15 cellular contexts compared by ENCODE assay signal in genomic region chr19:50551713-50552187, GRCh38. TPM values are rescaled to one million over a fixed set of nuclear protein-coding genes. Genes with fewer than 3 reads are reported as not detected.
DNase-seq lines count a peak whose midpoint lies in the region; ATAC-seq, FAIRE-seq and TF ChIP-seq lines count a peak whose summit lies in the region.
"Had no signal": no experiment of that assay in that cellular context is flagged by ENCODE, and none has a peak within 500 bp of the region (broad histone marks: within the 10 kb centered on the region; RNA-seq: fewer than 3 reads in every experiment).

No MANE protein-coding gene starts in this region.

- no peak overlapping the region for H3K4me2 ChIP-seq in mesenchymal stem cell (ENCODE audit: low read length, poor library complexity, severe bottlenecking)

- no peak for FAIRE-seq in small intestine (lab: Jason Lieb, UNC)

- H2BK12ac ChIP-seq in mesenchymal stem cell (ENCODE audit: low read length in 2 of 2) = no peak overlapping the region

- no peak overlapping the region for H3K23ac ChIP-seq in mesenchymal stem cell (ENCODE audit: low read length in 2 of 2)

- H2AFZ ChIP-seq in mesenchymal stem cell (ENCODE audit: low read depth, low read length) = no peak overlapping the region

- POLR2A ChIA-PET in WTC11 (lab: Charles Lee) = no interaction called here

- no peak overlapping the region for H4K8ac ChIP-seq in mesenchymal stem cell (ENCODE audit: low read length)

- H3K4me1 ChIP-seq in ES-I3 (ENCODE audit: insufficient read depth, low read length) (peaks cover 9% of the 10 kb centered on the region; the same call in 1 of the 2 replicates), small intestine (ENCODE audit: control insufficient read depth in 2 of 2, insufficient read depth in 1 of 2, low read depth in 1 of 2, low read length in 1 of 2) (peaks cover 0 to 2% of the 10 kb centered on the region in 2 donors), mesenchymal stem cell (ENCODE audit: control insufficient read depth, insufficient read depth, low read depth, low read length) (no peaks in the 10 kb centered on the region)

- no peak overlapping the region for H2BK5ac ChIP-seq in mesenchymal stem cell (ENCODE audit: low read depth, low read length, poor library complexity, severe bottlenecking)

- no peak for TF ChIP-seq CTCF in WTC11 (IDR thresholded peaks at IDR 0.05)

- H3K27ac Mint-ChIP-seq in WTC11 = no peak overlapping the region
- H3K27ac Mint-ChIP-seq: activated T-helper 17 cell treated with anti-CD3 and anti-CD28 coated beads, Interleukin-2, amount 50 U/mL, for 72 hours; CD4-positive, CD25-positive, alpha-beta regulatory T cell; memory B cell had no signal

- H3K4me3 Mint-ChIP-seq in WTC11 = peak overlapping the region; percentile 91
- H3K4me3 Mint-ChIP-seq: activated T-helper 17 cell treated with anti-CD3 and anti-CD28 coated beads, Interleukin-2, amount 50 U/mL, for 72 hours; CD4-positive, CD25-positive, alpha-beta regulatory T cell; memory B cell had no signal

- H3K27ac ChIP-seq in small intestine (ENCODE audit: low read depth in 1 of 2, low read length in 1 of 2) = no peak overlapping the region
- H3K27ac ChIP-seq in mesenchymal stem cell (ENCODE audit: low read length, poor library complexity, severe bottlenecking) = no peak overlapping the region
- H3K27ac ChIP-seq: right lobe of liver had no signal

- H3K4ac ChIP-seq in mesenchymal stem cell (ENCODE audit: low read depth in 1 of 2, low read length in 2 of 2) = no peak overlapping the region

- CTCF ChIA-PET in WTC11 (lab: Charles Lee) = interaction anchor here (1.7 kb wide), 1 partner anchor 14 kb away, joined by 10 read pairs; no protein-coding TSS in a partner anchor

- H2AK5ac ChIP-seq in mesenchymal stem cell (ENCODE audit: low read length, severe bottlenecking) = no peak overlapping the region

- H3K27me3 Mint-ChIP-seq in WTC11 (ENCODE audit: low read depth) = peaks cover 62% of the 10 kb centered on the region

- H4K91ac ChIP-seq in mesenchymal stem cell (ENCODE audit: low read length) = no peak overlapping the region

- H3K9me3 Mint-ChIP-seq in WTC11 = no peaks in the 10 kb centered on the region
- H3K9me3 Mint-ChIP-seq: activated T-helper 17 cell treated with anti-CD3 and anti-CD28 coated beads, Interleukin-2, amount 50 U/mL, for 72 hours; memory B cell had no signal

- intact Hi-C loops in head of caudate nucleus (cut with DNase I) = no loop called here

- no peak for ATAC-seq in WTC11
- no peak for ATAC-seq in HG03565 (IDR thresholded peaks at IDR 0.05; ENCODE audit: unreplicated experiment)
- ATAC-seq: activated T-helper 17 cell treated with anti-CD3 and anti-CD28 coated beads, Interleukin-2, amount 50 U/mL, for 72 hours; right lobe of liver had no signal

- no peak overlapping the region for H2BK120ac ChIP-seq in mesenchymal stem cell (ENCODE audit: low read depth, low read length)

- no peak overlapping the region for H2BK15ac ChIP-seq in mesenchymal stem cell (ENCODE audit: low read depth, poor library complexity, severe bottlenecking)

- H3K18ac ChIP-seq in mesenchymal stem cell (ENCODE audit: low read depth in 1 of 2, low read length in 2 of 2) = no peak overlapping the region

- 1 to 3% (median 2%) methylated on average over 20 to 23 of the region's 23 CpGs for WGBS in small intestine, 3 donors
- WGBS in mesenchymal stem cell = 65% methylated on average over 22 of the region's 23 CpGs

- H3K36me3 Mint-ChIP-seq in WTC11 = no peaks in the 10 kb centered on the region
- H3K36me3 Mint-ChIP-seq: CD4-positive, CD25-positive, alpha-beta regulatory T cell had no signal

- H3K14ac ChIP-seq in mesenchymal stem cell (ENCODE audit: low read length in 2 of 2) = no peak overlapping the region

- H3K79me1 ChIP-seq in mesenchymal stem cell (replicated peaks; ENCODE audit: low read length, poor library complexity, severe bottlenecking) = no peaks in the 10 kb centered on the region

- H3K27me3 ChIP-seq in small intestine (ENCODE audit: control insufficient read depth in 2 of 2, insufficient read depth in 2 of 2, low read length in 2 of 2) = peaks cover 0 to 10% of the 10 kb centered on the region in 2 donors
- H3K27me3 ChIP-seq in mesenchymal stem cell (ENCODE audit: control insufficient read depth in 1 of 2, insufficient read depth in 1 of 2, low read length in 2 of 2) = peaks cover 0 to 56% of the 10 kb centered on the region in 2 experiments

- H3K4me3 ChIP-seq in small intestine (ENCODE audit: low read depth in 1 of 2, low read length in 2 of 2) (no peak overlapping the region), mesenchymal stem cell (ENCODE audit: insufficient read depth in 1 of 2, low read depth in 1 of 2, low read length in 2 of 2) (no peak overlapping the region)
- H3K4me3 ChIP-seq: right lobe of liver had no signal

- H3K9me3 ChIP-seq in ES-I3 (ENCODE audit: control insufficient read depth, insufficient read depth, low read length) (no peaks in the 10 kb centered on the region), small intestine (ENCODE audit: control insufficient read depth, low read depth) (no peaks in the 10 kb centered on the region), mesenchymal stem cell (ENCODE audit: control insufficient read depth, low read length) (no peaks in the 10 kb centered on the region)
- H3K9me3 ChIP-seq: right lobe of liver had no signal

- DNase-seq in WTC11 (ENCODE audit: low spot score) (no peak), head of caudate nucleus (peak in 40 of 42 donors; percentile 41 to 93 (median 78)), pons (ENCODE audit: low spot score) (peak; percentile 89), small intestine (no peak), mesenchymal stem cell (no peak), RKO (ENCODE audit: low spot score) (no peak)
- DNase-seq: CD4-positive, CD25-positive, alpha-beta regulatory T cell; foreskin melanocyte; NCI-H1092; right lobe of liver had no signal

- H3K4me1 Mint-ChIP-seq in WTC11 = peaks cover 29% of the 10 kb centered on the region

- H3K9ac ChIP-seq in ES-I3 (ENCODE audit: low read depth, low read length) (peak overlapping the region; percentile 65; the same call in 1 of the 2 replicates), mesenchymal stem cell (ENCODE audit: low read length) (no peak overlapping the region)

- no peaks in the 10 kb centered on the region for H3K36me3 ChIP-seq in ES-I3 (ENCODE audit: insufficient read depth, low read length)
- H3K36me3 ChIP-seq in small intestine (ENCODE audit: control insufficient read depth in 2 of 2, insufficient read depth in 2 of 2, low read length in 2 of 2) = no peaks in the 10 kb centered on the region
- H3K36me3 ChIP-seq in mesenchymal stem cell (ENCODE audit: control insufficient read depth in 1 of 2, insufficient read depth in 2 of 2, low read depth in 1 of 2, low read length in 2 of 2) = no peaks in the 10 kb centered on the region
- H3K36me3 ChIP-seq: right lobe of liver had no signal

TF ChIP-seq in WTC11, 78 proteins besides CTCF, POLR2A, EP300 and RAD21 (continues in another document):
- TF ChIP-seq, protein P1, sequence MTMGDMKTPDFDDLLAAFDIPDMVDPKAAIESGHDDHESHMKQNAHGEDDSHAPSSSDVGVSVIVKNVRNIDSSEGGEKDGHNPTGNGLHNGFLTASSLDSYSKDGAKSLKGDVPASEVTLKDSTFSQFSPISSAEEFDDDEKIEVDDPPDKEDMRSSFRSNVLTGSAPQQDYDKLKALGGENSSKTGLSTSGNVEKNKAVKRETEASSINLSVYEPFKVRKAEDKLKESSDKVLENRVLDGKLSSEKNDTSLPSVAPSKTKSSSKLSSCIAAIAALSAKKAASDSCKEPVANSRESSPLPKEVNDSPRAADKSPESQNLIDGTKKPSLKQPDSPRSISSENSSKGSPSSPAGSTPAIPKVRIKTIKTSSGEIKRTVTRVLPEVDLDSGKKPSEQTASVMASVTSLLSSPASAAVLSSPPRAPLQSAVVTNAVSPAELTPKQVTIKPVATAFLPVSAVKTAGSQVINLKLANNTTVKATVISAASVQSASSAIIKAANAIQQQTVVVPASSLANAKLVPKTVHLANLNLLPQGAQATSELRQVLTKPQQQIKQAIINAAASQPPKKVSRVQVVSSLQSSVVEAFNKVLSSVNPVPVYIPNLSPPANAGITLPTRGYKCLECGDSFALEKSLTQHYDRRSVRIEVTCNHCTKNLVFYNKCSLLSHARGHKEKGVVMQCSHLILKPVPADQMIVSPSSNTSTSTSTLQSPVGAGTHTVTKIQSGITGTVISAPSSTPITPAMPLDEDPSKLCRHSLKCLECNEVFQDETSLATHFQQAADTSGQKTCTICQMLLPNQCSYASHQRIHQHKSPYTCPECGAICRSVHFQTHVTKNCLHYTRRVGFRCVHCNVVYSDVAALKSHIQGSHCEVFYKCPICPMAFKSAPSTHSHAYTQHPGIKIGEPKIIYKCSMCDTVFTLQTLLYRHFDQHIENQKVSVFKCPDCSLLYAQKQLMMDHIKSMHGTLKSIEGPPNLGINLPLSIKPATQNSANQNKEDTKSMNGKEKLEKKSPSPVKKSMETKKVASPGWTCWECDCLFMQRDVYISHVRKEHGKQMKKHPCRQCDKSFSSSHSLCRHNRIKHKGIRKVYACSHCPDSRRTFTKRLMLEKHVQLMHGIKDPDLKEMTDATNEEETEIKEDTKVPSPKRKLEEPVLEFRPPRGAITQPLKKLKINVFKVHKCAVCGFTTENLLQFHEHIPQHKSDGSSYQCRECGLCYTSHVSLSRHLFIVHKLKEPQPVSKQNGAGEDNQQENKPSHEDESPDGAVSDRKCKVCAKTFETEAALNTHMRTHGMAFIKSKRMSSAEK (CRISPR knock-in tag; IDR thresholded peaks at IDR 0.05; ENCODE audit: borderline replicate concordance) = no peak

RNA-seq across cellular contexts. Expression of gene LRRC4B, which starts 16.5 kb away (rescaled TPM):
- total RNA-seq in WTC11 (2021) = 10.0 to 11.0 TPM (median 10.9 TPM) in 3 replicates
- 1 to 10 TPM in 2 of 3 donors, not detected in 1; 1.1 to 5.4 TPM for polyA plus RNA-seq in small intestine
- not detected for polyA plus RNA-seq in mesenchymal stem cell (2013, experiment 1 of 2)
- 0.03 TPM for polyA plus RNA-seq in mesenchymal stem cell (2013, experiment 2 of 2)
- total RNA-seq: activated T-helper 17 cell treated with anti-CD3 and anti-CD28 coated beads, Interleukin-2, amount 50 U/mL, for 72 hours; CD4-positive, CD25-positive, alpha-beta regulatory T cell had no signal
- polyA plus RNA-seq: CD4-positive, CD25-positive, alpha-beta regulatory T cell had no signal

RNA-seq across cellular contexts. Expression of gene ASPDH, which starts 38.0 kb away (rescaled TPM):
- total RNA-seq in WTC11 (2021) = not detected in 3 replicates
- polyA plus RNA-seq in small intestine = 10 to 100 TPM in 2 of 3 donors, under 1 TPM in 1; 0.27 to 20.0 (median 17.0) TPM
- polyA plus RNA-seq in mesenchymal stem cell (2013, experiment 1 of 2) = not detected
- not detected for polyA plus RNA-seq in mesenchymal stem cell (2013, experiment 2 of 2)
- total RNA-seq: activated T-helper 17 cell treated with anti-CD3 and anti-CD28 coated beads, Interleukin-2, amount 50 U/mL, for 72 hours; CD4-positive, CD25-positive, alpha-beta regulatory T cell; SK-MEL-5 had no signal
- polyA plus RNA-seq: CD4-positive, CD25-positive, alpha-beta regulatory T cell had no signal

RNA-seq across cellular contexts. Expression of gene JOSD2, which starts 40.8 kb away (rescaled TPM):
- 4.0 to 4.3 TPM (median 4.0 TPM) in 3 replicates for total RNA-seq in WTC11 (2021)
- polyA plus RNA-seq in small intestine = 10 to 100 TPM; 62.5 to 97.8 (median 85.7) TPM
- polyA plus RNA-seq in mesenchymal stem cell (2013, experiment 1 of 2) = 29.7 TPM
- polyA plus RNA-seq in mesenchymal stem cell (2013, experiment 2 of 2) = 30.2 TPM

Comparison
In these comparisons a context has a peak if more than half of its experiments do, and no peak if none do; other contexts are left out.
1. DNase-seq: peak in head of caudate nucleus (40 of 42) and pons (single experiment); none in WTC11 (single experiment), small intestine (single experiment), mesenchymal stem cell (single experiment) and RKO (single experiment).